Comparison of ENCODE assay signal across 27 cellular contexts in the genomic region with DNA sequence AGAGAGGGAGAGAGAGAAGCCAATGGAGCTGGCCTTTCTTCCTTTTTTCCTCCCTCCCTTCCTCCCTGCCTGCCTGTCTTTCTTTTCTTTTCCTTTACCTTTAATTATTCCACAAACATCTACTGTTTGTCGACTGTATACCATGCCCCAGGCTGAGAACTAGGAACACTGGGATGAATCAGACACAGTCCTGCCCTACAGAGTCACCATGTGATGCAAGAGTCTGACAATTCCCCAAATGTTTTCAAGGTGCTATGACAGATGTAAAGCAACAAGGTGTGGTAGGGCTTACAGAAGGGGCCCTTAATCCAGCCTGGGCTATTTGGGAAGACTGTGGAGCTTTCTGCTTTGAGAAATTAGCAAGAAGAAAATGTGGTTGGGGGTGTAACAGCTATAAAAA. TPM values are rescaled to one million over a fixed set of nuclear protein-coding genes. Genes with fewer than 3 reads are reported as not detected.
"Had no signal": no experiment of that assay in that cellular context is flagged by ENCODE, and none has a peak within 500 bp of the region (broad histone marks: within the 10 kb centered on the region; RNA-seq: fewer than 3 reads in every experiment).

No MANE protein-coding gene starts in this region.

- H3K36me3 ChIP-seq: ascending aorta, cardiac muscle cell, Peyer's patch had no signal

- H3K27me3 ChIP-seq: ascending aorta, body of pancreas had no signal

- H3K9ac ChIP-seq: KMS-11 had no signal

- DNase-seq: activated CD4-positive, alpha-beta T cell treated with anti-CD3 and anti-CD28 coated beads for 48 hours; activated CD4-positive, alpha-beta T cell treated with anti-CD3 and anti-CD28 coated beads, Interleukin-2, amount 50 U/mL, for 4 hours; activated CD4-positive, CD25-positive, alpha-beta regulatory T cell treated with anti-CD3 and anti-CD28 coated beads, Interleukin-2, amount 50 U/mL, for 72 hours; activated CD8-positive, alpha-beta memory T cell treated with anti-CD3 and anti-CD28 coated beads, Interleukin-2, amount 50 U/mL, for 48 hours; activated CD8-positive, alpha-beta T cell treated with anti-CD3 and anti-CD28 coated beads, Interleukin-2, amount 10 ng/mL, durations not matched to agents 7 days and 5 days; activated naive CD8-positive, alpha-beta T cell treated with anti-CD3 and anti-CD28 coated beads, Interleukin-2, amount 50 U/mL, for 24 hours; activated T-cell treated with anti-CD3 and anti-CD28 coated beads, Interleukin-2, amount 50 U/mL, for 1 hour; amniotic stem cell; body of pancreas; MM.1S; NCI-H1105; NCI-H1436 treated with DMSO at 0.1 percent for 48 hours; NCI-H187; NCI-H2081; NCI-H510A treated with DMSO at 0.1 percent for 48 hours; NCI-H69; NK-92 treated with Interleukin-12 subunit alpha and Interleukin-12 subunit beta, amount 100 ng/mL, for 24 hours; OCI-M1; Peyer's patch; SHP77 treated with DMSO at 0.1 percent for 48 hours; T-helper 17 cell; T-helper 9 cell had no signal

- H3K4me1 ChIP-seq: ascending aorta had no signal

- H3K4me3 ChIP-seq: ascending aorta, body of pancreas, cardiac muscle cell, Peyer's patch had no signal

- H3K27ac ChIP-seq: ascending aorta, body of pancreas, cardiac muscle cell, KMS-11, Peyer's patch had no signal

- H3K4me2 ChIP-seq: KMS-11 had no signal

- ATAC-seq: activated CD8-positive, alpha-beta T cell treated with anti-CD3 and anti-CD28 coated beads, Interleukin-2, amount 10 ng/mL, durations not matched to agents 7 days and 5 days; activated naive CD4-positive, alpha-beta T cell treated with anti-CD3 and anti-CD28 coated beads, Interleukin-2, amount 50 U/mL, for 72 hours; activated naive CD8-positive, alpha-beta T cell treated with anti-CD3 and anti-CD28 coated beads, Interleukin-2, amount 50 U/mL, for 24 hours; body of pancreas; T-helper 17 cell; WTC11 had no signal

- H3K9me3 ChIP-seq: ascending aorta, body of pancreas, Peyer's patch had no signal

RNA-seq across cellular contexts. Expression of a gene that starts 4.0 kb away (rescaled TPM):
- total RNA-seq: activated CD8-positive, alpha-beta T cell treated with anti-CD3 and anti-CD28 coated beads, Interleukin-2, amount 10 ng/mL, durations not matched to agents 7 days and 5 days; activated naive CD4-positive, alpha-beta T cell treated with anti-CD3 and anti-CD28 coated beads, Interleukin-2, amount 50 U/mL, for 72 hours; ascending aorta; T-helper 17 cell had no signal
